9 cellular contexts compared by ENCODE assay signal in genomic region chr19:50332264-50333038, GRCh38. TPM values are rescaled to one million over a fixed set of nuclear protein-coding genes. Genes with fewer than 3 reads are reported as not detected.
A peak's percentile ranks its signal among the peaks of the same experiment; 100 is the strongest.
DNase-seq lines count a peak whose midpoint lies in the region; ATAC-seq and TF ChIP-seq lines count a peak whose summit lies in the region.
"Had no signal": no experiment of that assay in that cellular context is flagged by ENCODE, and none has a peak within 500 bp of the region (broad histone marks: within the 10 kb centered on the region; RNA-seq: fewer than 3 reads in every experiment).

No MANE protein-coding gene starts in this region.

- peaks cover 4% of the 10 kb centered on the region; the same call in 1 of the 2 replicates for H3K27me3 ChIP-seq in SK-N-SH (ENCODE audit: insufficient read depth)
- H3K27me3 ChIP-seq: SJCRH30 had no signal

- no peaks in the 10 kb centered on the region for H3K9me2 ChIP-seq in SK-N-SH

- H3F3A ChIP-seq in SK-N-SH (replicated peaks; ENCODE audit: insufficient read depth) = peaks cover 9% of the 10 kb centered on the region

- no peak overlapping the region for H2AFZ ChIP-seq in SK-N-SH (ENCODE audit: low read depth)

- CTCF ChIA-PET in SK-N-SH (lab: Yijun Ruan, JAX) = interaction anchor here (5.2 kb wide), 1 partner anchor 25 kb away, joined by 33 read pairs; no protein-coding TSS in a partner anchor

- H3K4me1 ChIP-seq in SK-N-SH (ENCODE audit: control insufficient read depth in 1 of 2, insufficient read depth in 2 of 2, low read depth in 1 of 2, low read length in 1 of 2) = peaks cover 7 to 38% of the 10 kb centered on the region in 2 experiments; a peak in 2 of 4 replicates
- H3K4me1 ChIP-seq: SJCRH30 had no signal

- ATAC-seq in SK-N-SH treated with all-trans-retinoic acid at 6 μM for 48 hours (no peak), HG03457 (IDR thresholded peaks at IDR 0.05; ENCODE audit: unreplicated experiment) (no peak), left colon (no peak)
- no peak for ATAC-seq in stimulated activated effector memory CD8-positive, alpha-beta T cell treated with anti-CD3 and anti-CD28 coated beads, Interleukin-12 subunit alpha, Interleukin-12 subunit beta, amount 100 ng/mL, for 72 hours

- H3K79me2 ChIP-seq in SK-N-SH (ENCODE audit: insufficient read depth) = no peaks in the 10 kb centered on the region

- intact Hi-C loops in left colon (cut with DNase I, micrococcal nuclease) = no loop called here

- H3K9me3 ChIP-seq in SK-N-SH = no peaks in the 10 kb centered on the region
- H3K9me3 ChIP-seq: SJCRH30 had no signal

- no peaks in the 10 kb centered on the region for H3K36me3 ChIP-seq in SK-N-SH (replicated peaks in 1 of 2; ENCODE audit: control insufficient read depth in 1 of 2, insufficient read depth in 2 of 2, low read length in 1 of 2)
- H3K36me3 ChIP-seq: SJCRH30 had no signal

- POLR2A ChIA-PET in SK-N-SH (lab: Yijun Ruan, JAX) = interaction anchor here (0.6 to 1.5 kb wide), 2 partner anchors 25 to 75 kb away, joined by 3 to 8 read pairs; no protein-coding TSS in a partner anchor

- peaks cover 74% of the 10 kb centered on the region for H3K4me1 Mint-ChIP-seq in stimulated activated effector memory CD8-positive, alpha-beta T cell treated with anti-CD3 and anti-CD28 coated beads, Interleukin-12 subunit alpha, Interleukin-12 subunit beta, amount 100 ng/mL, for 72 hours

- H3K36me3 Mint-ChIP-seq in stimulated activated effector memory CD8-positive, alpha-beta T cell treated with anti-CD3 and anti-CD28 coated beads, Interleukin-12 subunit alpha, Interleukin-12 subunit beta, amount 100 ng/mL, for 72 hours = peaks cover 52% of the 10 kb centered on the region

- peak overlapping the region in 1 of 2 experiments; percentile 51; a peak in 2 of 4 replicates for H3K4me3 ChIP-seq in SK-N-SH (ENCODE audit: low read depth in 2 of 2, low read length in 1 of 2)
- H3K4me3 ChIP-seq in iPS-11a (ENCODE audit: low read depth, low read length) = peak overlapping the region; percentile 63

- H3K4me2 ChIP-seq in SK-N-SH = peak overlapping the region; percentile 64

- no peak overlapping the region for H3K9ac ChIP-seq in SK-N-SH

- WGBS in SK-N-SH (ENCODE audit: low lambda C conversion rate) = 71% methylated on average over 19 of the region's 19 CpGs

- no peak for TF ChIP-seq RAD21 in SK-N-SH (IDR thresholded peaks at IDR 0.05; ENCODE audit: low read length)

- H3K27ac Mint-ChIP-seq in stimulated activated effector memory CD8-positive, alpha-beta T cell treated with anti-CD3 and anti-CD28 coated beads, Interleukin-12 subunit alpha, Interleukin-12 subunit beta, amount 100 ng/mL, for 72 hours = peak overlapping the region; percentile 94

- H3K9me3 Mint-ChIP-seq in stimulated activated effector memory CD8-positive, alpha-beta T cell treated with anti-CD3 and anti-CD28 coated beads, Interleukin-12 subunit alpha, Interleukin-12 subunit beta, amount 100 ng/mL, for 72 hours = peaks cover 5% of the 10 kb centered on the region

- TF ChIP-seq CTCF in SK-N-SH (IDR thresholded peaks at IDR 0.05) = no peak

- H3K4me3 Mint-ChIP-seq in stimulated activated effector memory CD8-positive, alpha-beta T cell treated with anti-CD3 and anti-CD28 coated beads, Interleukin-12 subunit alpha, Interleukin-12 subunit beta, amount 100 ng/mL, for 72 hours = peak overlapping the region; percentile 83

- DNase-seq in SK-N-SH = no peak
- DNase-seq in OCI-M1 (lab: John Stamatoyannopoulos, UW) = peak; percentile 12
- DNase-seq in stimulated activated effector memory CD8-positive, alpha-beta T cell treated with anti-CD3 and anti-CD28 coated beads, Interleukin-12 subunit alpha, Interleukin-12 subunit beta, amount 100 ng/mL, for 72 hours (ENCODE audit: low spot score in 2 of 2) = no peak
- no peak for DNase-seq in NCI-H1694 (lab: John Stamatoyannopoulos, UW)
- DNase-seq in left colon = no peak

- no peak for TF ChIP-seq EP300 in SK-N-SH (IDR thresholded peaks at IDR 0.05; ENCODE audit: borderline replicate concordance in 1 of 2, low read depth in 1 of 2, low read length in 1 of 2)

- no peak overlapping the region; a peak in 1 of 4 replicates for H3K27ac ChIP-seq in SK-N-SH (ENCODE audit: low read depth in 2 of 2, low read length in 1 of 2)
- H3K27ac ChIP-seq: SJCRH30 had no signal

- no peaks in the 10 kb centered on the region for H4K20me1 ChIP-seq in SK-N-SH (ENCODE audit: insufficient read depth)

TF ChIP-seq in SK-N-SH, 30 proteins besides CTCF, POLR2A, EP300 and RAD21:
- TF ChIP-seq YY1 (IDR thresholded peaks at IDR 0.05; ENCODE audit: low read depth) (no peak), CHD2 (IDR thresholded peaks at IDR 0.05; ENCODE audit: low read length, partially characterized antibody) (no peak), MEF2A (IDR thresholded peaks at IDR 0.05; ENCODE audit: borderline replicate concordance, low read depth) (no peak), TCF12 (IDR thresholded peaks at IDR 0.05) (no peak), NRF1 (IDR thresholded peaks at IDR 0.05; ENCODE audit: low read depth, low read length) (no peak), FOXJ3 (CRISPR knock-in tag; IDR thresholded peaks at IDR 0.05) (no peak), TEAD4 (IDR thresholded peaks at IDR 0.05; ENCODE audit: borderline replicate concordance, insufficient read depth) (no peak), RXRA (IDR thresholded peaks at IDR 0.05; ENCODE audit: borderline replicate concordance, low read depth) (no peak), SIN3A (IDR thresholded peaks at IDR 0.05; ENCODE audit: borderline replicate concordance, low read depth, low read length) (no peak), EZH2phosphoT487 (IDR thresholded peaks at IDR 0.05; ENCODE audit: borderline replicate concordance, low read depth) (no peak), GABPA (IDR thresholded peaks at IDR 0.05; ENCODE audit: low read depth) (no peak), FOXM1 (IDR thresholded peaks at IDR 0.05; ENCODE audit: low read depth) (no peak), TAF1 (IDR thresholded peaks at IDR 0.05; ENCODE audit: borderline replicate concordance, low read depth, low read length) (no peak)

TF ChIP-seq in SK-N-SH treated with all-trans-retinoic acid at 6 μM for 48 hours, 23 proteins besides CTCF, POLR2A, EP300 and RAD21 (continues in another document):
- TF ChIP-seq CSRNP3 (CRISPR knock-in tag; IDR thresholded peaks at IDR 0.05) = no peak
- TF ChIP-seq, protein P1, sequence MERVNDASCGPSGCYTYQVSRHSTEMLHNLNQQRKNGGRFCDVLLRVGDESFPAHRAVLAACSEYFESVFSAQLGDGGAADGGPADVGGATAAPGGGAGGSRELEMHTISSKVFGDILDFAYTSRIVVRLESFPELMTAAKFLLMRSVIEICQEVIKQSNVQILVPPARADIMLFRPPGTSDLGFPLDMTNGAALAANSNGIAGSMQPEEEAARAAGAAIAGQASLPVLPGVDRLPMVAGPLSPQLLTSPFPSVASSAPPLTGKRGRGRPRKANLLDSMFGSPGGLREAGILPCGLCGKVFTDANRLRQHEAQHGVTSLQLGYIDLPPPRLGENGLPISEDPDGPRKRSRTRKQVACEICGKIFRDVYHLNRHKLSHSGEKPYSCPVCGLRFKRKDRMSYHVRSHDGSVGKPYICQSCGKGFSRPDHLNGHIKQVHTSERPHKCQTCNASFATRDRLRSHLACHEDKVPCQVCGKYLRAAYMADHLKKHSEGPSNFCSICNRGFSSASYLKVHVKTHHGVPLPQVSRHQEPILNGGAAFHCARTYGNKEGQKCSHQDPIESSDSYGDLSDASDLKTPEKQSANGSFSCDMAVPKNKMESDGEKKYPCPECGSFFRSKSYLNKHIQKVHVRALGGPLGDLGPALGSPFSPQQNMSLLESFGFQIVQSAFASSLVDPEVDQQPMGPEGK (CRISPR knock-in tag; IDR thresholded peaks at IDR 0.05; ENCODE audit: borderline replicate concordance) = no peak
- TF ChIP-seq ARNTL (CRISPR knock-in tag; IDR thresholded peaks at IDR 0.05; ENCODE audit: borderline replicate concordance, low read depth) = no peak
- TF ChIP-seq SNAI2 (CRISPR knock-in tag; IDR thresholded peaks at IDR 0.05) = no peak
- TF ChIP-seq ZNF70 (CRISPR knock-in tag; IDR thresholded peaks at IDR 0.05) = no peak
- TF ChIP-seq RARB (CRISPR knock-in tag; IDR thresholded peaks at IDR 0.05) = no peak
- no peak for TF ChIP-seq PPARA (CRISPR knock-in tag; IDR thresholded peaks at IDR 0.05; ENCODE audit: borderline replicate concordance)
- no peak for TF ChIP-seq ZNF565 (CRISPR knock-in tag; conservative IDR thresholded peaks at IDR 0.05; ENCODE audit: low read depth)
- no peak for TF ChIP-seq ZC3H10 (CRISPR knock-in tag; IDR thresholded peaks at IDR 0.05)
- no peak for TF ChIP-seq GLIS3 (CRISPR knock-in tag; IDR thresholded peaks at IDR 0.05)

RNA-seq across cellular contexts. Expression of gene KCNC3, which starts 3.3 kb away (rescaled TPM):
- 0.26 and 0.30 TPM in 2 replicates for polyA plus RNA-seq in SK-N-SH (2012; rRNA removed)
- polyA plus RNA-seq in SK-N-SH (2012; cell fraction: cytosol; rRNA removed) = 0.14 and 0.37 TPM in 2 replicates
- 2.4 and 2.7 TPM in 2 replicates for polyA plus RNA-seq in SK-N-SH (2012; cell fraction: nucleus; rRNA removed)
- total RNA-seq in left colon = 1 to 10 TPM in 1 of 2 donors, under 1 TPM in 1; 0.76 to 1.3 TPM

RNA-seq across cellular contexts. Expression of gene NAPSA, which starts 33.0 kb away (rescaled TPM):
- polyA plus RNA-seq in SK-N-SH (2012; rRNA removed) = 0.43 and 0.76 TPM in 2 replicates
- polyA plus RNA-seq in SK-N-SH (2012; cell fraction: cytosol; rRNA removed) = 0.05 and 0.20 TPM in 2 replicates
- 3.4 and 4.7 TPM in 2 replicates for polyA plus RNA-seq in SK-N-SH (2012; cell fraction: nucleus; rRNA removed)
- total RNA-seq in left colon = 1 to 10 TPM in 1 of 2 donors, under 1 TPM in 1; 0.55 to 1.1 TPM

RNA-seq across cellular contexts. Expression of gene NR1H2, which starts 43.8 kb away (rescaled TPM):
- 72.8 and 108 TPM in 2 replicates for polyA plus RNA-seq in SK-N-SH (2012; rRNA removed)
- polyA plus RNA-seq in SK-N-SH (2012; cell fraction: cytosol; rRNA removed) = 66.3 and 75.1 TPM in 2 replicates
- 141 and 150 TPM in 2 replicates for polyA plus RNA-seq in SK-N-SH (2012; cell fraction: nucleus; rRNA removed)
- total RNA-seq in left colon = 10 to 100 TPM; 61.9 to 75.2 TPM

RNA-seq across cellular contexts. Expression of gene POLD1, which starts 51.7 kb away (rescaled TPM):
- polyA plus RNA-seq in SK-N-SH (2012; rRNA removed) = 28.6 and 33.6 TPM in 2 replicates
- 8.1 and 14.9 TPM in 2 replicates for polyA plus RNA-seq in SK-N-SH (2012; cell fraction: cytosol; rRNA removed)
- polyA plus RNA-seq in SK-N-SH (2012; cell fraction: nucleus; rRNA removed) = 109 and 151 TPM in 2 replicates
- 10 to 100 TPM; 26.0 to 28.2 TPM for total RNA-seq in left colon
